Comparison of ENCODE assay signal across 7 cellular contexts in genomic region chr17:33099252-33099651, GRCh38.
"Had no signal": no experiment of that assay in that cellular context is flagged by ENCODE, and none has a peak within 500 bp of the region (broad histone marks: within the 10 kb centered on the region; RNA-seq: fewer than 3 reads in every experiment).

No MANE protein-coding gene starts in this region.

- H3K27ac Mint-ChIP-seq: HFFc6 had no signal

- ATAC-seq: HCT116 had no signal

- DNase-seq: GM23248, GOT3, H7, HFFc6, IMR-90 had no signal

- H3K4me3 ChIP-seq: GM23248, HAP-1 had no signal

- H3K4me3 Mint-ChIP-seq: HFFc6 had no signal
